ENCODE assay signal across 11 cellular contexts in genomic region chr12:91138337-91138905, GRCh38. TPM values are rescaled to one million over a fixed set of nuclear protein-coding genes. Genes with fewer than 3 reads are reported as not detected.
DNase-seq lines count a peak whose midpoint lies in the region; ATAC-seq and TF ChIP-seq lines count a peak whose summit lies in the region.
"Had no signal": no experiment of that assay in that cellular context is flagged by ENCODE, and none has a peak within 500 bp of the region (broad histone marks: within the 10 kb centered on the region; RNA-seq: fewer than 3 reads in every experiment).

No MANE protein-coding gene starts in this region.

- H3K79me2 ChIP-seq in PC-9 (ENCODE audit: low read depth) (no peaks in the 10 kb centered on the region), fibroblast of lung (ENCODE audit: control insufficient read depth, insufficient read depth, low read length) (no peaks in the 10 kb centered on the region)

- H3K4me1 Mint-ChIP-seq in nephron = peaks cover 54% of the 10 kb centered on the region

- CTCF ChIA-PET in PC-9 (lab: Charles Lee) = no interaction called here

- H4K20me1 ChIP-seq in PC-9 (ENCODE audit: insufficient read depth) (no peaks in the 10 kb centered on the region), fibroblast of lung (ENCODE audit: control insufficient read depth, extremely low read depth, insufficient read depth, low read length) (no peaks in the 10 kb centered on the region)

- WGBS in aorta, 2 donors = 0 to 9% methylated on average over 1 of the region's 1 CpG

- H3F3A ChIP-seq in PC-9 (ENCODE audit: insufficient read depth, low read depth) = no peaks in the 10 kb centered on the region

- H3K9me3 Mint-ChIP-seq in nephron = no peaks in the 10 kb centered on the region

- POLR2A ChIA-PET in PC-9 (lab: Charles Lee; ENCODE audit: unreplicated experiment) = no interaction called here

- H3K36me3 Mint-ChIP-seq in nephron (ENCODE audit: low read depth) = no peaks in the 10 kb centered on the region
- H3K36me3 Mint-ChIP-seq: CD8-positive, alpha-beta T cell had no signal

- H3K36me3 ChIP-seq in PC-9 (ENCODE audit: low read depth) (no peaks in the 10 kb centered on the region), fibroblast of lung (ENCODE audit: control insufficient read depth, insufficient read depth, low read length) (no peaks in the 10 kb centered on the region), aorta (ENCODE audit: control insufficient read depth in 1 of 2, insufficient read depth in 2 of 2, low read length in 1 of 2) (no peaks in the 10 kb centered on the region)

- peak; percentile 21 for ATAC-seq in aorta (ENCODE audit: low FRiP score)
- no peak for ATAC-seq in HG02973 (IDR thresholded peaks at IDR 0.05; ENCODE audit: unreplicated experiment)
- ATAC-seq: CD8-positive, alpha-beta T cell had no signal

- H3K4me2 ChIP-seq in PC-9 = no peak overlapping the region
- H3K4me2 ChIP-seq in fibroblast of lung (ENCODE audit: extremely low read depth, insufficient read depth, low read length) = peak overlapping the region; percentile 11

- H3K27ac ChIP-seq in PC-9 = no peak overlapping the region
- H3K27ac ChIP-seq in fibroblast of lung (ENCODE audit: insufficient read depth, low read length) = no peak overlapping the region
- no peak overlapping the region for H3K27ac ChIP-seq in aorta (ENCODE audit: low read depth in 1 of 2, low read length in 2 of 2)
- H3K27ac ChIP-seq: VCaP had no signal

- no peaks in the 10 kb centered on the region for H3K9me2 ChIP-seq in PC-9 (ENCODE audit: insufficient read depth)

- H3K27ac Mint-ChIP-seq in nephron = peak overlapping the region; percentile 61 to 89 (median 80)
- H3K27ac Mint-ChIP-seq: CD8-positive, alpha-beta T cell had no signal

- no peaks in the 10 kb centered on the region for H3K9me3 ChIP-seq in PC-9 (ENCODE audit: insufficient read depth, low read depth)
- no peaks in the 10 kb centered on the region for H3K9me3 ChIP-seq in fibroblast of lung (ENCODE audit: control insufficient read depth, insufficient read depth, low read depth, low read length)
- H3K9me3 ChIP-seq in aorta (ENCODE audit: control insufficient read depth, low read length) = no peaks in the 10 kb centered on the region

- TF ChIP-seq CTCF in PC-9 (conservative IDR thresholded peaks at IDR 0.05) (no peak), fibroblast of lung (conservative IDR thresholded peaks at IDR 0.05 in 1 of 2, IDR thresholded peaks at IDR 0.05 in 1 of 2; ENCODE audit: low read depth in 1 of 2, low read length in 2 of 2) (no peak), nephron (IDR thresholded peaks at IDR 0.05; ENCODE audit: unreplicated experiment in 3 of 3) (no peak)

- H3K27me3 ChIP-seq in PC-9 (ENCODE audit: insufficient read depth, low read depth) = no peaks in the 10 kb centered on the region
- H3K27me3 ChIP-seq in fibroblast of lung (ENCODE audit: control insufficient read depth, insufficient read depth, low read length) = no peaks in the 10 kb centered on the region
- H3K27me3 ChIP-seq in aorta (ENCODE audit: control insufficient read depth in 1 of 2, insufficient read depth in 2 of 2, low read length in 1 of 2) = no peaks in the 10 kb centered on the region

- intact Hi-C loops in PC-9 (cut with micrococcal nuclease; ENCODE audit: unreplicated experiment) = no loop called here
- intact Hi-C loops in aorta (cut with DNase I) = no loop called here

- no peak overlapping the region for H3K4me3 Mint-ChIP-seq in nephron
- H3K4me3 Mint-ChIP-seq: CD8-positive, alpha-beta T cell had no signal

- H3K4me3 ChIP-seq in PC-9 = no peak overlapping the region
- no peak overlapping the region for H3K4me3 ChIP-seq in fibroblast of lung (replicated peaks in 1 of 4; ENCODE audit: control extremely low read depth in 1 of 4, insufficient read depth in 1 of 4, low read depth in 3 of 4, low read length in 4 of 4)
- no peak overlapping the region for H3K4me3 ChIP-seq in aorta (ENCODE audit: low read length in 2 of 2)

- H3K27me3 Mint-ChIP-seq in nephron (ENCODE audit: low read depth) = no peaks in the 10 kb centered on the region

- no peak overlapping the region for H3K9ac ChIP-seq in fibroblast of lung (ENCODE audit: insufficient read depth, low read length)

- 0 out of 2 replicates have a peak overlapping the region, but pooled peaks have one; percentile 2 for H2AFZ ChIP-seq in PC-9
- no peak overlapping the region for H2AFZ ChIP-seq in fibroblast of lung (ENCODE audit: low read length)

- DNase-seq in PC-9 (no peak), fibroblast of lung (ENCODE audit: low read depth in 2 of 2) (peak in 1 of 2 donors; percentile 23), aorta (peak in 1 of 2 donors; percentile 47), T-helper 2 cell (no peak), NCI-H2107 (lab: John Stamatoyannopoulos, UW) (no peak)
- DNase-seq: amniotic stem cell; CD8-positive, alpha-beta T cell; MV-4-11 had no signal

- no TSS peak for BruUV-seq in PC-9 (replicated peaks; lab: Mats Ljungman, UMichigan)

- H3K4me1 ChIP-seq in PC-9 (replicated peaks; ENCODE audit: insufficient read depth) = no peaks in the 10 kb centered on the region
- H3K4me1 ChIP-seq in fibroblast of lung (ENCODE audit: control insufficient read depth, extremely low read depth, insufficient read depth, low read length) = peaks cover 36% of the 10 kb centered on the region
- peaks cover 0 to 6% of the 10 kb centered on the region in 2 donors for H3K4me1 ChIP-seq in aorta (ENCODE audit: control insufficient read depth in 1 of 2, insufficient read depth in 2 of 2, low read length in 2 of 2)

RNA-seq across cellular contexts. Expression of gene LUM, which starts 27.1 kb away (rescaled TPM):
- total RNA-seq in PC-9 (2021) (not detected in 2 replicates), fibroblast of lung (217 and 240 TPM in 2 replicates), aorta (100 to 1,000 TPM; 118 to 628 TPM)
- polyA plus RNA-seq in fibroblast of lung (146 and 577 TPM in 2 replicates), aorta (100 to 1,000 TPM in 1 of 2 donors, 10 to 100 TPM in 1; 92.4 to 324 TPM)
- polyA plus RNA-seq in fibroblast of lung (2012) = 74.3 and 273 TPM in 2 replicates
- 12.2 and 24.6 TPM in 2 replicates for polyA minus RNA-seq in fibroblast of lung (ENCODE audit: low replicate concordance)
- total RNA-seq: CD8-positive, alpha-beta T cell had no signal

RNA-seq across cellular contexts. Expression of gene DCN, which starts 44.2 kb away (rescaled TPM):
- total RNA-seq in PC-9 (2021) = not detected in 2 replicates
- 586 and 902 TPM in 2 replicates for total RNA-seq in fibroblast of lung
- polyA plus RNA-seq in fibroblast of lung = 2,179 and 4,941 TPM in 2 replicates
- polyA plus RNA-seq in fibroblast of lung (2012) = 1,112 and 2,304 TPM in 2 replicates
- 827 and 1,287 TPM in 2 replicates for polyA minus RNA-seq in fibroblast of lung (ENCODE audit: low replicate concordance)
- 1,000 to 10,000 TPM in 1 of 2 donors, 100 to 1,000 TPM in 1; 863 to 2,873 TPM for total RNA-seq in aorta
- 10 to 100 TPM; 27.2 to 74.0 TPM for polyA plus RNA-seq in aorta
- total RNA-seq: CD8-positive, alpha-beta T cell had no signal

Comparison
In these comparisons a context has a peak if more than half of its experiments do, and no peak if none do; other contexts are left out.
1. RNA of gene LUM, which starts 27.1 kb away (total RNA-seq): 118 to 628 TPM in aorta and 217 to 240 TPM in fibroblast of lung; not detected in PC-9; every median in the first group is over 100 times any median in the second.
2. RNA of gene DCN, which starts 44.2 kb away (total RNA-seq): 863 to 2,873 TPM in aorta and 586 to 902 TPM in fibroblast of lung; not detected in PC-9; every median in the first group is over 100 times any median in the second.